1 cellular context compared by ENCODE assay signal in genomic region chr17:42564815-42565522, GRCh38.
TF ChIP-seq lines count a peak whose summit lies in the region.

No MANE protein-coding gene starts in this region.

TF ChIP-seq in GM12891, 5 proteins besides CTCF, POLR2A, EP300 and RAD21:
- TF ChIP-seq SPI1 (IDR thresholded peaks at IDR 0.05; ENCODE audit: low read depth, low read length) (no peak), PAX5 (IDR thresholded peaks at IDR 0.05; ENCODE audit: insufficient read depth, low read length, severe bottlenecking) (no peak), TAF1 (IDR thresholded peaks at IDR 0.05; ENCODE audit: low read depth, low read length) (no peak), POU2F2 (IDR thresholded peaks at IDR 0.05; ENCODE audit: low read depth, low read length) (no peak), POLR2AphosphoS5 (IDR thresholded peaks at IDR 0.05; ENCODE audit: low read depth, low read length) (no peak)
